In genomic region chr4:110049951-110050925, GRCh38 we compare ENCODE assay signal across 8 cellular contexts.
DNase-seq lines count a peak whose midpoint lies in the region; ATAC-seq and TF ChIP-seq lines count a peak whose summit lies in the region.

No MANE protein-coding gene starts in this region.

- H4K20me1 ChIP-seq in hepatocyte (ENCODE audit: insufficient read depth, poor library complexity, severe bottlenecking): no peaks in the 10 kb centered on the region

- TF ChIP-seq CTCF in GM12873 (IDR thresholded peaks at IDR 0.05; ENCODE audit: insufficient read depth, low read depth, low read length, missing control alignments) (peak; percentile 86), hepatocyte (IDR thresholded peaks at IDR 0.05; ENCODE audit: poor library complexity) (peak; percentile 74)

- no peak overlapping the region for H3K27ac Mint-ChIP-seq in activated naive CD8-positive, alpha-beta T cell treated with anti-CD3 and anti-CD28 coated beads, Interleukin-2, amount 50 U/mL, for 24 hours

- peaks cover 2% of the 10 kb centered on the region for H3K36me3 Mint-ChIP-seq in activated naive CD8-positive, alpha-beta T cell treated with anti-CD3 and anti-CD28 coated beads, Interleukin-2, amount 50 U/mL, for 24 hours (ENCODE audit: low read depth)

- no peaks in the 10 kb centered on the region for H3K9me3 Mint-ChIP-seq in activated naive CD8-positive, alpha-beta T cell treated with anti-CD3 and anti-CD28 coated beads, Interleukin-2, amount 50 U/mL, for 24 hours

- no peak overlapping the region for H3K4me3 Mint-ChIP-seq in activated naive CD8-positive, alpha-beta T cell treated with anti-CD3 and anti-CD28 coated beads, Interleukin-2, amount 50 U/mL, for 24 hours

- H2AFZ ChIP-seq in hepatocyte: no peak overlapping the region

- H3K9me3 ChIP-seq in SJCRH30 (replicated peaks) (no peaks in the 10 kb centered on the region), hepatocyte (ENCODE audit: low read depth) (no peaks in the 10 kb centered on the region)

- peak; percentile 29 to 68 for DNase-seq in SJCRH30
- peak; percentile 49 for DNase-seq in activated naive CD8-positive, alpha-beta T cell treated with anti-CD3 and anti-CD28 coated beads, Interleukin-2, amount 50 U/mL, for 24 hours
- DNase-seq in hepatocyte (ENCODE audit: low spot score): peak; percentile 57
- DNase-seq in stimulated activated CD4-positive, alpha-beta T cell treated with anti-CD3 and anti-CD28 coated beads, Interleukin-12 subunit alpha, Interleukin-12 subunit beta, amount 100 ng/mL, for 24 hours (ENCODE audit: low read depth in 2 of 2): peak; percentile 21 to 29
- no peak for DNase-seq in ecto neural progenitor cell (ENCODE audit: low spot score)
- no peak for DNase-seq in GM19238 (ENCODE audit: insufficient read length, low spot score)

- H3K4me3 ChIP-seq in SJCRH30: no peak overlapping the region
- no peak overlapping the region for H3K4me3 ChIP-seq in hepatocyte

- no peaks in the 10 kb centered on the region for H3K79me2 ChIP-seq in hepatocyte

- no peaks in the 10 kb centered on the region for H3K9me2 ChIP-seq in hepatocyte (replicated peaks; ENCODE audit: insufficient read depth)

- H3K36me3 ChIP-seq in SJCRH30 (no peaks in the 10 kb centered on the region; the same call in 1 of the 2 replicates), hepatocyte (replicated peaks; ENCODE audit: insufficient read depth, low read depth) (no peaks in the 10 kb centered on the region)

- H3K4me1 ChIP-seq in SJCRH30 (no peaks in the 10 kb centered on the region), hepatocyte (ENCODE audit: insufficient read depth) (no peaks in the 10 kb centered on the region)

- WGBS in hepatocyte (ENCODE audit: low lambda C conversion rate, missing lambda C conversion rate): 68% methylated on average over 9 of the region's 9 CpGs

- peak; percentile 79 for ATAC-seq in HG03354 (IDR thresholded peaks at IDR 0.05; ENCODE audit: poor library complexity, severe bottlenecking, unreplicated experiment)
- ATAC-seq in activated naive CD8-positive, alpha-beta T cell treated with anti-CD3 and anti-CD28 coated beads, Interleukin-2, amount 50 U/mL, for 24 hours: no peak

- H3K27ac ChIP-seq in SJCRH30 (no peak overlapping the region), hepatocyte (no peak overlapping the region)

- no peaks in the 10 kb centered on the region for H3K27me3 ChIP-seq in SJCRH30
- no peaks in the 10 kb centered on the region for H3K27me3 ChIP-seq in hepatocyte

- H3K4me2 ChIP-seq in hepatocyte: no peak overlapping the region

- H3K27me3 Mint-ChIP-seq in activated naive CD8-positive, alpha-beta T cell treated with anti-CD3 and anti-CD28 coated beads, Interleukin-2, amount 50 U/mL, for 24 hours: no peaks in the 10 kb centered on the region

- H3K4me1 Mint-ChIP-seq in activated naive CD8-positive, alpha-beta T cell treated with anti-CD3 and anti-CD28 coated beads, Interleukin-2, amount 50 U/mL, for 24 hours: peaks cover 5% of the 10 kb centered on the region

Comparison
In these comparisons a context has a peak if more than half of its experiments do, and no peak if none do; other contexts are left out.
1. DNase-seq: peak in SJCRH30 (2 of 2), activated naive CD8-positive, alpha-beta T cell treated with anti-CD3 and anti-CD28 coated beads, Interleukin-2, amount 50 U/mL, for 24 hours (single experiment), hepatocyte (single experiment) and stimulated activated CD4-positive, alpha-beta T cell treated with anti-CD3 and anti-CD28 coated beads, Interleukin-12 subunit alpha, Interleukin-12 subunit beta, amount 100 ng/mL, for 24 hours (2 of 2); none in ecto neural progenitor cell (single experiment) and GM19238 (single experiment).